Comparison of ENCODE assay signal across 2 cellular contexts in the genomic region with DNA sequence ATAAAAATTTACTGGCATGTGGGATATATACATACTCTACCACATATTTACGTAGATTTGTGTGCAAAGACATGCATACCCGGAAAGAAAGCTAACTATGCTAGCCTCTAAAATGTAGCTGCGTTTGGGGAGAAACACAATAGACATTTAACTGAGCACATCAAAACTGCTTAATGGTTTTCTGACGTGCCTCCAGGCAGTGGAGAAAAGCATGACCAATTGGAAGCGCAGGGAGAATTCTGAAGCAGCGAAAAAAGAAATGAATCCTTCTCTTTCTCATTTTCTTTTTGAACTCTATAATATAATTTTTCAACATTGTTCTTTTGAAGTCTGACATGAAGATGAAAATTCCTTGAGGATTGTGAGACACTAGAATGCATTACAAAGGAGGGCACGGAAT.
TF ChIP-seq lines count a peak whose summit lies in the region.

No MANE protein-coding gene starts in this region.

TF ChIP-seq in GM23338, 12 proteins besides CTCF, POLR2A, EP300 and RAD21:
- TF ChIP-seq ZNF331 (CRISPR knock-in tag; IDR thresholded peaks at IDR 0.05; ENCODE audit: low read depth) (no peak), ZNF462 (CRISPR knock-in tag; IDR thresholded peaks at IDR 0.05) (no peak)

TF ChIP-seq in K562, 482 proteins besides CTCF, POLR2A, EP300 and RAD21:
- TF ChIP-seq ZFP30 (CRISPR knock-in tag; IDR thresholded peaks at IDR 0.05; ENCODE audit: borderline replicate concordance) = no peak
- no peak for TF ChIP-seq KDM1A (IDR thresholded peaks at IDR 0.05)
- TF ChIP-seq KLF13 (tag; IDR thresholded peaks at IDR 0.05; ENCODE audit: borderline replicate concordance, low read depth) = no peak
- TF ChIP-seq, protein P1, sequence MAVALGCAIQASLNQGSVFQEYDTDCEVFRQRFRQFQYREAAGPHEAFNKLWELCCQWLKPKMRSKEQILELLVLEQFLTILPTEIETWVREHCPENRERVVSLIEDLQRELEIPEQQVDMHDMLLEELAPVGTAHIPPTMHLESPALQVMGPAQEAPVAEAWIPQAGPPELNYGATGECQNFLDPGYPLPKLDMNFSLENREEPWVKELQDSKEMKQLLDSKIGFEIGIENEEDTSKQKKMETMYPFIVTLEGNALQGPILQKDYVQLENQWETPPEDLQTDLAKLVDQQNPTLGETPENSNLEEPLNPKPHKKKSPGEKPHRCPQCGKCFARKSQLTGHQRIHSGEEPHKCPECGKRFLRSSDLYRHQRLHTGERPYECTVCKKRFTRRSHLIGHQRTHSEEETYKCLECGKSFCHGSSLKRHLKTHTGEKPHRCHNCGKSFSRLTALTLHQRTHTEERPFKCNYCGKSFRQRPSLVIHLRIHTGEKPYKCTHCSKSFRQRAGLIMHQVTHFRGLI (CRISPR knock-in tag; IDR thresholded peaks at IDR 0.05) = no peak
- no peak for TF ChIP-seq STAT5B (CRISPR knock-in tag; IDR thresholded peaks at IDR 0.05)
- no peak for TF ChIP-seq COPS2 (conservative IDR thresholded peaks at IDR 0.05)
- TF ChIP-seq BRCA1 (IDR thresholded peaks at IDR 0.05) = no peak
- no peak for TF ChIP-seq BRCA1 (CRISPR knock-in tag; IDR thresholded peaks at IDR 0.05)
- TF ChIP-seq ZNF696 (CRISPR knock-in tag; conservative IDR thresholded peaks at IDR 0.05) = no peak
- no peak for TF ChIP-seq ATF4 (CRISPR knock-in tag; IDR thresholded peaks at IDR 0.05)
- no peak for TF ChIP-seq MEIS2 (IDR thresholded peaks at IDR 0.05; ENCODE audit: partially characterized antibody)
- no peak for TF ChIP-seq RBFOX2 (IDR thresholded peaks at IDR 0.05; ENCODE audit: low read depth, low read length)
- TF ChIP-seq RNF2 (IDR thresholded peaks at IDR 0.05) = no peak
- TF ChIP-seq, protein P2, sequence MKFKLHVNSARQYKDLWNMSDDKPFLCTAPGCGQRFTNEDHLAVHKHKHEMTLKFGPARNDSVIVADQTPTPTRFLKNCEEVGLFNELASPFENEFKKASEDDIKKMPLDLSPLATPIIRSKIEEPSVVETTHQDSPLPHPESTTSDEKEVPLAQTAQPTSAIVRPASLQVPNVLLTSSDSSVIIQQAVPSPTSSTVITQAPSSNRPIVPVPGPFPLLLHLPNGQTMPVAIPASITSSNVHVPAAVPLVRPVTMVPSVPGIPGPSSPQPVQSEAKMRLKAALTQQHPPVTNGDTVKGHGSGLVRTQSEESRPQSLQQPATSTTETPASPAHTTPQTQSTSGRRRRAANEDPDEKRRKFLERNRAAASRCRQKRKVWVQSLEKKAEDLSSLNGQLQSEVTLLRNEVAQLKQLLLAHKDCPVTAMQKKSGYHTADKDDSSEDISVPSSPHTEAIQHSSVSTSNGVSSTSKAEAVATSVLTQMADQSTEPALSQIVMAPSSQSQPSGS (CRISPR knock-in tag; IDR thresholded peaks at IDR 0.05) = no peak
- no peak for TF ChIP-seq HINFP (tag; conservative IDR thresholded peaks at IDR 0.05; ENCODE audit: low read depth)
- no peak for TF ChIP-seq HNRNPL (IDR thresholded peaks at IDR 0.05; ENCODE audit: low read depth, low read length)
- no peak for TF ChIP-seq CLOCK (CRISPR knock-in tag; IDR thresholded peaks at IDR 0.05; ENCODE audit: borderline replicate concordance)
- TF ChIP-seq SIRT6 (IDR thresholded peaks at IDR 0.05; ENCODE audit: low read depth, low read length) = no peak
- no peak for TF ChIP-seq POLR2H (tag; IDR thresholded peaks at IDR 0.05; ENCODE audit: low read depth)
- TF ChIP-seq, protein P3, sequence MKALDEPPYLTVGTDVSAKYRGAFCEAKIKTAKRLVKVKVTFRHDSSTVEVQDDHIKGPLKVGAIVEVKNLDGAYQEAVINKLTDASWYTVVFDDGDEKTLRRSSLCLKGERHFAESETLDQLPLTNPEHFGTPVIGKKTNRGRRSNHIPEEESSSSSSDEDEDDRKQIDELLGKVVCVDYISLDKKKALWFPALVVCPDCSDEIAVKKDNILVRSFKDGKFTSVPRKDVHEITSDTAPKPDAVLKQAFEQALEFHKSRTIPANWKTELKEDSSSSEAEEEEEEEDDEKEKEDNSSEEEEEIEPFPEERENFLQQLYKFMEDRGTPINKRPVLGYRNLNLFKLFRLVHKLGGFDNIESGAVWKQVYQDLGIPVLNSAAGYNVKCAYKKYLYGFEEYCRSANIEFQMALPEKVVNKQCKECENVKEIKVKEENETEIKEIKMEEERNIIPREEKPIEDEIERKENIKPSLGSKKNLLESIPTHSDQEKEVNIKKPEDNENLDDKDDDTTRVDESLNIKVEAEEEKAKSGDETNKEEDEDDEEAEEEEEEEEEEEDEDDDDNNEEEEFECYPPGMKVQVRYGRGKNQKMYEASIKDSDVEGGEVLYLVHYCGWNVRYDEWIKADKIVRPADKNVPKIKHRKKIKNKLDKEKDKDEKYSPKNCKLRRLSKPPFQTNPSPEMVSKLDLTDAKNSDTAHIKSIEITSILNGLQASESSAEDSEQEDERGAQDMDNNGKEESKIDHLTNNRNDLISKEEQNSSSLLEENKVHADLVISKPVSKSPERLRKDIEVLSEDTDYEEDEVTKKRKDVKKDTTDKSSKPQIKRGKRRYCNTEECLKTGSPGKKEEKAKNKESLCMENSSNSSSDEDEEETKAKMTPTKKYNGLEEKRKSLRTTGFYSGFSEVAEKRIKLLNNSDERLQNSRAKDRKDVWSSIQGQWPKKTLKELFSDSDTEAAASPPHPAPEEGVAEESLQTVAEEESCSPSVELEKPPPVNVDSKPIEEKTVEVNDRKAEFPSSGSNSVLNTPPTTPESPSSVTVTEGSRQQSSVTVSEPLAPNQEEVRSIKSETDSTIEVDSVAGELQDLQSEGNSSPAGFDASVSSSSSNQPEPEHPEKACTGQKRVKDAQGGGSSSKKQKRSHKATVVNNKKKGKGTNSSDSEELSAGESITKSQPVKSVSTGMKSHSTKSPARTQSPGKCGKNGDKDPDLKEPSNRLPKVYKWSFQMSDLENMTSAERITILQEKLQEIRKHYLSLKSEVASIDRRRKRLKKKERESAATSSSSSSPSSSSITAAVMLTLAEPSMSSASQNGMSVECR (CRISPR knock-in tag; IDR thresholded peaks at IDR 0.05) = no peak
- TF ChIP-seq ZC3H11A (IDR thresholded peaks at IDR 0.05; ENCODE audit: low read depth, low read length) = no peak
